20 cellular contexts compared by ENCODE assay signal in genomic region chr4:109760682-109761081, GRCh38. TPM values are rescaled to one million over a fixed set of nuclear protein-coding genes. Genes with fewer than 3 reads are reported as not detected.
DNase-seq lines count a peak whose midpoint lies in the region; ATAC-seq, FAIRE-seq and TF ChIP-seq lines count a peak whose summit lies in the region.
"Had no signal": no experiment of that assay in that cellular context is flagged by ENCODE, and none has a peak within 500 bp of the region (broad histone marks: within the 10 kb centered on the region; RNA-seq: fewer than 3 reads in every experiment).

No MANE protein-coding gene starts in this region.

- H3K36me3 ChIP-seq in GM12878 (ENCODE audit: control insufficient read depth in 2 of 2, insufficient read depth in 2 of 2, low read length in 1 of 2), result no peaks in the 10 kb centered on the region

- CTCF ChIA-PET in GM12878 (lab: Yijun Ruan, JAX), result no interaction called here

- POLR2A ChIA-PET in GM12878 (lab: Charles Lee), result no interaction called here

- no peak overlapping the region for H3K4me2 ChIP-seq in GM12878 (ENCODE audit: control insufficient read depth, insufficient read depth)

- no peak for DNase-seq in activated CD4-positive, CD25-positive, alpha-beta regulatory T cell treated with anti-CD3 and anti-CD28 coated beads, Interleukin-2, amount 50 U/mL, for 72 hours
- DNase-seq in activated naive CD4-positive, alpha-beta T cell treated with anti-CD3 and anti-CD28 coated beads, Interleukin-2, amount 50 U/mL, for 72 hours (ENCODE audit: low spot score in 2 of 2), result no peak
- DNase-seq in activated naive CD4-positive, alpha-beta T cell treated with anti-CD3 and anti-CD28 coated beads, Interleukin-2, amount 50 U/mL, for 16 hours, result no peak
- DNase-seq in GM12878 (ENCODE audit: low read depth, low spot score) (no peak), H4 (ENCODE audit: low spot score) (no peak), OCI-M2 (lab: John Stamatoyannopoulos, UW; ENCODE audit: unreplicated experiment) (no peak)
- DNase-seq in stimulated activated CD4-positive, alpha-beta T cell treated with anti-CD3 and anti-CD28 coated beads, Interleukin-4, amount 100 ng/mL, for 24 hours, result no peak
- DNase-seq: 8988T, DMS79 treated with DMSO at 0.1 percent for 48 hours, NCI-H1417, NCI-H187, NCI-H2107, NCI-H510A treated with DMSO at 0.1 percent for 48 hours, NCI-H774, SHP77 treated with DMSO at 0.1 percent for 48 hours had no signal

- no peaks in the 10 kb centered on the region for H3K36me3 Mint-ChIP-seq in activated naive CD4-positive, alpha-beta T cell treated with anti-CD3 and anti-CD28 coated beads, Interleukin-2, amount 50 U/mL, for 72 hours
- H3K36me3 Mint-ChIP-seq: CD14-positive monocyte had no signal

- BruUV-seq in GM12878 (replicated peaks; lab: Mats Ljungman, UMichigan), result no TSS peak

- no peaks in the 10 kb centered on the region for H4K20me1 ChIP-seq in GM12878 (ENCODE audit: control insufficient read depth, insufficient read depth)

- no peak overlapping the region for H3K27ac ChIP-seq in GM12878 (ENCODE audit: control insufficient read depth, insufficient read depth)
- H3K27ac ChIP-seq: HL-60 had no signal

- TF ChIP-seq POLR2A in GM12878 (IDR thresholded peaks at IDR 0.05; ENCODE audit: low read depth, low read length), result no peak

- no peaks in the 10 kb centered on the region for H3K9me3 ChIP-seq in GM12878 (replicated peaks; ENCODE audit: control insufficient read depth, insufficient read depth, low read length)

- H3K27me3 ChIP-seq in GM12878 (replicated peaks in 1 of 2; ENCODE audit: control insufficient read depth in 2 of 2, insufficient read depth in 2 of 2, low read length in 1 of 2), result no peaks in the 10 kb centered on the region

- H2AFZ ChIP-seq in GM12878 (ENCODE audit: control insufficient read depth, low read depth, low read length), result no peak overlapping the region

- no peak overlapping the region for H3K9ac ChIP-seq in GM12878 (ENCODE audit: control insufficient read depth, insufficient read depth, low read length)

- TF ChIP-seq EP300 in GM12878 (IDR thresholded peaks at IDR 0.05; ENCODE audit: borderline replicate concordance in 1 of 2, control insufficient read depth in 1 of 2, low read depth in 2 of 2, low read length in 2 of 2), result no peak

- H3K79me2 ChIP-seq in GM12878 (ENCODE audit: control insufficient read depth, insufficient read depth, low read length), result no peaks in the 10 kb centered on the region

- 2% methylated on average over 2 of the region's 2 CpGs for WGBS in GM12878 (ENCODE audit: insufficient coverage, insufficient replicate concordance, low lambda C conversion rate, missing lambda C conversion rate)

- H3K4me3 ChIP-seq in GM12878, result no peak overlapping the region

- intact Hi-C loops in GM12878 (cut with micrococcal nuclease; ENCODE audit: unreplicated experiment), result no loop called here

- no peak for TF ChIP-seq CTCF in GM12878 (IDR thresholded peaks at IDR 0.05 in 2 of 3, conservative IDR thresholded peaks at IDR 0.05 in 1 of 3; ENCODE audit: control insufficient read depth in 2 of 3, extremely low read depth in 1 of 3, insufficient read depth in 1 of 3, low read depth in 3 of 3, low read length in 3 of 3)

- peak; percentile 60 to 76 for ATAC-seq in activated CD4-positive, CD25-positive, alpha-beta regulatory T cell treated with anti-CD3 and anti-CD28 coated beads, Interleukin-2, amount 50 U/mL, for 24 hours
- ATAC-seq in activated naive CD4-positive, alpha-beta T cell treated with anti-CD3 and anti-CD28 coated beads, Interleukin-2, amount 50 U/mL, for 72 hours, result peak; percentile 61 to 94
- ATAC-seq in GM12878, result peak; percentile 44; the same call in 2 of the 3 replicates

- no peaks in the 10 kb centered on the region for H3K9me3 Mint-ChIP-seq in activated naive CD4-positive, alpha-beta T cell treated with anti-CD3 and anti-CD28 coated beads, Interleukin-2, amount 50 U/mL, for 72 hours

- RAD21 ChIA-PET in GM12878 (lab: Charles Lee; ENCODE audit: unreplicated experiment), result no interaction called here

- SMC1A ChIA-PET in GM12878 (lab: Charles Lee; ENCODE audit: uncharacterized antibody, unreplicated experiment), result no interaction called here

- H3K4me1 ChIP-seq in GM12878 (ENCODE audit: control insufficient read depth, insufficient read depth, low read length), result no peaks in the 10 kb centered on the region

- H3K27ac Mint-ChIP-seq in activated naive CD4-positive, alpha-beta T cell treated with anti-CD3 and anti-CD28 coated beads, Interleukin-2, amount 50 U/mL, for 72 hours, result no peak overlapping the region
- H3K27ac Mint-ChIP-seq: CD14-positive monocyte had no signal

- TF ChIP-seq RAD21 in GM12878 (IDR thresholded peaks at IDR 0.05; ENCODE audit: insufficient read depth, low read depth, low read length), result no peak

- in situ Hi-C loops in GM12878 (cut with MboI), result no loop called here

- FAIRE-seq in GM12878 (lab: Jason Lieb, UNC), result peak; percentile 65
- FAIRE-seq: H54 had no signal

RNA-seq across cellular contexts. Expression of gene PLA2G12A, which starts 30.8 kb away (rescaled TPM):
- total RNA-seq in activated naive CD4-positive, alpha-beta T cell treated with anti-CD3 and anti-CD28 coated beads, Interleukin-2, amount 50 U/mL, for 72 hours, result 10 to 100 TPM; 28.1 to 33.3 TPM
- total RNA-seq in GM12878 (2013; cell fraction: nucleolus; rRNA removed), result 11.8 and 12.3 TPM in 2 replicates
- total RNA-seq in GM12878 (2014; rRNA removed), result 6.7 and 7.6 TPM in 2 replicates
- 14.6 and 18.7 TPM in 2 replicates for total RNA-seq in GM12878 (2014; rRNA removed; fragmentation: Illumina TruSeq; extraction: Trizol)
- total RNA-seq in GM12878 (2021), result 16.5 and 18.4 TPM in 2 replicates
- 29.2 TPM for polyA plus RNA-seq in GM12878 (2011; ENCODE audit: low read depth)
- polyA plus RNA-seq in GM12878 (2011; rRNA removed), result 30.9 and 36.8 TPM in 2 replicates
- polyA plus RNA-seq in GM12878 (2011; cell fraction: cytosol; rRNA removed), result 8.4 and 29.9 TPM in 2 replicates
- polyA plus RNA-seq in GM12878 (2011; cell fraction: nucleus; rRNA removed), result 6.1 and 8.6 TPM in 2 replicates
- polyA plus RNA-seq in GM12878 (2012), result 11.9 and 12.1 TPM in 2 replicates
- 8.5 and 12.3 TPM in 2 replicates for polyA plus RNA-seq in GM12878 (2014; fragmentation: Illumina TruSeq; extraction: Trizol)
- 1 to 10 TPM; 3.7 to 6.2 TPM for polyA plus RNA-seq in GM12878 (2014; fragmentation: Nextera tagmentation; extraction: Ambion mirVana)
- 9.7 and 14.5 TPM in 2 replicates for polyA plus RNA-seq in GM12878 (2014; rRNA removed)
- 10 to 100 TPM; 34.4 to 35.7 TPM for polyA plus RNA-seq in GM12878 (2016; fragmentation: Nextera tagmentation; extraction: Ambion mirVana)
- polyA minus RNA-seq in GM12878 (2011; rRNA and poly(A)+ RNA removed), result 41.7 and 56.8 TPM in 2 replicates
- 4.1 and 28.6 TPM in 2 replicates for polyA minus RNA-seq in GM12878 (2011; cell fraction: cytosol; rRNA and poly(A)+ RNA removed)
- 4.0 and 7.2 TPM in 2 replicates for polyA minus RNA-seq in GM12878 (2011; cell fraction: nucleus; rRNA and poly(A)+ RNA removed)
- total RNA-seq in H4 (2014; rRNA removed; shearing (Covaris generic)), result 38.0 and 89.1 TPM in 2 replicates

RNA-seq across cellular contexts. Expression of gene CFI, which starts 41.1 kb away (rescaled TPM):
- not detected for total RNA-seq in activated naive CD4-positive, alpha-beta T cell treated with anti-CD3 and anti-CD28 coated beads, Interleukin-2, amount 50 U/mL, for 72 hours
- not detected in 2 replicates for total RNA-seq in GM12878 (2013; cell fraction: nucleolus; rRNA removed)
- not detected in 2 replicates for total RNA-seq in GM12878 (2014; rRNA removed)
- not detected in 2 replicates for total RNA-seq in GM12878 (2014; rRNA removed; fragmentation: Illumina TruSeq; extraction: Trizol)
- 0.28 and 0.32 TPM in 2 replicates for total RNA-seq in GM12878 (2021)
- not detected for polyA plus RNA-seq in GM12878 (2011; ENCODE audit: low read depth)
- polyA plus RNA-seq in GM12878 (2011; rRNA removed), result 0.10 and 0.15 TPM in 2 replicates
- polyA plus RNA-seq in GM12878 (2011; cell fraction: cytosol; rRNA removed), result not detected in 2 replicates
- polyA plus RNA-seq in GM12878 (2011; cell fraction: nucleus; rRNA removed), result not detected in 2 replicates
- polyA plus RNA-seq in GM12878 (2012), result not detected in 2 replicates
- polyA plus RNA-seq in GM12878 (2014; fragmentation: Illumina TruSeq; extraction: Trizol), result not detected in 2 replicates
- polyA plus RNA-seq in GM12878 (2014; fragmentation: Nextera tagmentation; extraction: Ambion mirVana), result not detected
- polyA plus RNA-seq in GM12878 (2014; rRNA removed), result not detected in 2 replicates
- not detected for polyA plus RNA-seq in GM12878 (2016; fragmentation: Nextera tagmentation; extraction: Ambion mirVana)
- polyA minus RNA-seq in GM12878 (2011; rRNA and poly(A)+ RNA removed), result not detected in 2 replicates
- polyA minus RNA-seq in GM12878 (2011; cell fraction: cytosol; rRNA and poly(A)+ RNA removed), result not detected in 2 replicates
- polyA minus RNA-seq in GM12878 (2011; cell fraction: nucleus; rRNA and poly(A)+ RNA removed), result not detected in 2 replicates
- 202 and 206 TPM in 2 replicates for total RNA-seq in H4 (2014; rRNA removed; shearing (Covaris generic))
- total RNA-seq: OCI-LY7 had no signal
- polyA plus RNA-seq: CD14-positive monocyte had no signal

RNA-seq across cellular contexts. Expression of gene GAR1, which starts 54.9 kb away (rescaled TPM):
- 10 to 100 TPM; 25.9 to 30.7 TPM for total RNA-seq in activated naive CD4-positive, alpha-beta T cell treated with anti-CD3 and anti-CD28 coated beads, Interleukin-2, amount 50 U/mL, for 72 hours
- 3.0 and 5.1 TPM in 2 replicates for total RNA-seq in GM12878 (2013; cell fraction: nucleolus; rRNA removed)
- total RNA-seq in GM12878 (2014; rRNA removed) (11.5 and 11.7 TPM in 2 replicates), GM12878 (2014; rRNA removed; fragmentation: Illumina TruSeq; extraction: Trizol) (13.8 and 14.7 TPM in 2 replicates), GM12878 (2021) (27.2 and 29.0 TPM in 2 replicates)
- polyA plus RNA-seq in GM12878 (2011; ENCODE audit: low read depth), result 17.7 TPM
- polyA plus RNA-seq in GM12878 (2011; rRNA removed) (30.6 and 37.6 TPM in 2 replicates), GM12878 (2014; fragmentation: Illumina TruSeq; extraction: Trizol) (55.2 and 60.0 TPM in 2 replicates), GM12878 (2014; fragmentation: Nextera tagmentation; extraction: Ambion mirVana) (10 to 100 TPM; 16.6 to 20.5 TPM), GM12878 (2014; rRNA removed) (44.3 and 45.1 TPM in 2 replicates), GM12878 (2016; fragmentation: Nextera tagmentation; extraction: Ambion mirVana) (10 to 100 TPM; 59.1 to 76.3 TPM)
- polyA plus RNA-seq in GM12878 (2011; cell fraction: cytosol; rRNA removed), result 9.8 and 10.0 TPM in 2 replicates
- polyA plus RNA-seq in GM12878 (2011; cell fraction: nucleus; rRNA removed), result 5.3 and 8.0 TPM in 2 replicates
- polyA plus RNA-seq in GM12878 (2012), result 31.8 and 65.6 TPM in 2 replicates
- polyA minus RNA-seq in GM12878 (2011; rRNA and poly(A)+ RNA removed), result 1.8 and 3.5 TPM in 2 replicates
- 3.1 and 4.9 TPM in 2 replicates for polyA minus RNA-seq in GM12878 (2011; cell fraction: cytosol; rRNA and poly(A)+ RNA removed)
- polyA minus RNA-seq in GM12878 (2011; cell fraction: nucleus; rRNA and poly(A)+ RNA removed), result 1.8 and 5.1 TPM in 2 replicates
- total RNA-seq in H4 (2014; rRNA removed; shearing (Covaris generic)), result 4.1 and 13.7 TPM in 2 replicates

RNA-seq across cellular contexts. Expression of gene CASP6, which starts 57.4 kb away (rescaled TPM):
- 10 to 100 TPM; 23.7 to 33.3 TPM for total RNA-seq in activated naive CD4-positive, alpha-beta T cell treated with anti-CD3 and anti-CD28 coated beads, Interleukin-2, amount 50 U/mL, for 72 hours
- total RNA-seq in GM12878 (2013; cell fraction: nucleolus; rRNA removed), result 6.7 and 7.8 TPM in 2 replicates
- 24.0 and 33.7 TPM in 2 replicates for total RNA-seq in GM12878 (2014; rRNA removed)
- 23.2 and 26.3 TPM in 2 replicates for total RNA-seq in GM12878 (2014; rRNA removed; fragmentation: Illumina TruSeq; extraction: Trizol)
- 18.1 and 20.0 TPM in 2 replicates for total RNA-seq in GM12878 (2021)
- 19.4 TPM for polyA plus RNA-seq in GM12878 (2011; ENCODE audit: low read depth)
- 66.8 and 78.1 TPM in 2 replicates for polyA plus RNA-seq in GM12878 (2011; rRNA removed)
- 42.7 and 53.6 TPM in 2 replicates for polyA plus RNA-seq in GM12878 (2011; cell fraction: cytosol; rRNA removed)
- 11.5 and 13.8 TPM in 2 replicates for polyA plus RNA-seq in GM12878 (2011; cell fraction: nucleus; rRNA removed)
- polyA plus RNA-seq in GM12878 (2012), result 11.4 and 13.6 TPM in 2 replicates
- 34.0 and 44.0 TPM in 2 replicates for polyA plus RNA-seq in GM12878 (2014; fragmentation: Illumina TruSeq; extraction: Trizol)
- polyA plus RNA-seq in GM12878 (2014; fragmentation: Nextera tagmentation; extraction: Ambion mirVana), result 10 to 100 TPM; 20.0 to 23.2 TPM
- polyA plus RNA-seq in GM12878 (2014; rRNA removed), result 22.9 and 27.9 TPM in 2 replicates
- 10 to 100 TPM; 51.2 to 56.2 TPM for polyA plus RNA-seq in GM12878 (2016; fragmentation: Nextera tagmentation; extraction: Ambion mirVana)
- 47.1 and 85.4 TPM in 2 replicates for polyA minus RNA-seq in GM12878 (2011; rRNA and poly(A)+ RNA removed)
- 17.5 TPM in 2 replicates for polyA minus RNA-seq in GM12878 (2011; cell fraction: cytosol; rRNA and poly(A)+ RNA removed)
- polyA minus RNA-seq in GM12878 (2011; cell fraction: nucleus; rRNA and poly(A)+ RNA removed), result 3.9 and 8.0 TPM in 2 replicates
- total RNA-seq in H4 (2014; rRNA removed; shearing (Covaris generic)), result 54.9 and 69.8 TPM in 2 replicates

Comparison
In these comparisons a context has a peak if more than half of its experiments do, and no peak if none do; other contexts are left out.
1. RNA of gene CFI, which starts 41.1 kb away (total RNA-seq): 202 to 206 TPM in H4; not detected in activated naive CD4-positive, alpha-beta T cell treated with anti-CD3 and anti-CD28 coated beads, Interleukin-2, amount 50 U/mL, for 72 hours and 0.28 to 0.32 TPM in GM12878; every median in the first group is over 100 times any median in the second.
2. Peak in every context shown above with its lines, with median percentiles within 50 percentile points of each other: ATAC-seq.